Comparison of ENCODE assay signal across 8 cellular contexts in the genomic region with DNA sequence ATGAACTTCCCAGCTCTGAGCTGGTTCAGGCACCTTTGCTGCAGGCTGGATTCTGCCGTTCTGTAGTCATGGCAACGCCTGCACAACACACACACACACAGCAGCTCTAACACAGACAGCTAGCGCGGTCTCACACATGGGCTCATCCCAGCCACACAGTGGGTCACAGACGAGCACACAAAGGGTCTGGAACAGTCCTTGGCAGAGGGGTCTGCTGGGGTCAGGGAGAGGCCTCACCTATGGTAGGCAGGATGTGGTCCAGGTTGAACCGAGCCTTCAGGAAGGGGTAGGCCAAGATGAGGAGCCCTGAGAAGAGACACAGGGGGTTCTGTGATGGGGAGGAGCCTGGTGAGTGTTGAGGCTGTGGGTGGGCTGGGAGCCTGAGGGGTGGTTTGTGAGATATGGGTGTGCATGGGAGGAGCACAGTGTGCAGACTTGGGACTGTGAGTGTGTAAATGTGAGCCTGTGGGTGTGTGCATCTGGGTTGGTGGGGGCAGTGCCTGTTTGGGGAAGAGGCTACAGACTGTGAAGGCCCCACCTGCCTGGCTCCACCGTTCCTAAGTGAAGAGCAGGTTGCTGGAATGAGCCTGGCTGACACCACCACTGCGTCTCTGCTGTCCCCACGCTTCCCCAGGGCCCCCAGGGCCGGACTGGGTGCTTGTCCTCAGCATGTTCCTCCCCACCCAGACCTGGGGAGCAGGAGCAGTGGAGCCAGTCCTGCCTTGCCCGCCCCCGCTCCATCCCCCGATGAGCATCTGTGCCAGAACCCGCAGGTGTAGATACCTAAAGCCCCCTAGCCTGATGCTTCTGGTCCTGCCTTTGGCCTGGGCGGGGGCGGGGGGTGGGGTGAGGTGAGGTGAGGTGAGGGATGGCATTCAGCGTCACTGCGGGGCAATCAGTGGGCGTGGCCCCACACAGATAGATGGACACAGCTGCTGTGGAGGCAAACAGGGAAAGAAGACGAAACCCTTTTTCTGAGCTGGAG. TPM values are rescaled to one million over a fixed set of nuclear protein-coding genes. Genes with fewer than 3 reads are reported as not detected.
DNase-seq lines count a peak whose midpoint lies in the region; ATAC-seq and TF ChIP-seq lines count a peak whose summit lies in the region.

No MANE protein-coding gene starts in this region.

- H3K4me3 Mint-ChIP-seq in progenitor cell of endocrine pancreas (ENCODE audit: low read depth) = no peak overlapping the region

- no peak for TF ChIP-seq CTCF in progenitor cell of endocrine pancreas (IDR thresholded peaks at IDR 0.05; ENCODE audit: unreplicated experiment)

- H3K27me3 Mint-ChIP-seq in progenitor cell of endocrine pancreas = peaks cover 59% of the 10 kb centered on the region

- H3K27ac Mint-ChIP-seq in progenitor cell of endocrine pancreas = no peak overlapping the region

- H3K9me3 Mint-ChIP-seq in progenitor cell of endocrine pancreas (ENCODE audit: low read depth) = no peaks in the 10 kb centered on the region

- H3K36me3 Mint-ChIP-seq in progenitor cell of endocrine pancreas (ENCODE audit: insufficient read depth) = no peaks in the 10 kb centered on the region

- no peaks in the 10 kb centered on the region for H3K4me1 Mint-ChIP-seq in progenitor cell of endocrine pancreas (ENCODE audit: low read depth)

- no peak for ATAC-seq in GM19023 (IDR thresholded peaks at IDR 0.05; ENCODE audit: unreplicated experiment)
- no peak for ATAC-seq in GM19324 (IDR thresholded peaks at IDR 0.05; ENCODE audit: low FRiP score, unreplicated experiment)

- peak; percentile 24 for DNase-seq in EL
- peak; percentile 68 for DNase-seq in NCI-H146 (lab: John Stamatoyannopoulos, UW)
- peak; percentile 40 for DNase-seq in activated T-cell treated with anti-CD3 and anti-CD28 coated beads, Interleukin-2, amount 50 U/mL, for 48 hours
- peak; percentile 79 for DNase-seq in islet precursor cell
- no peak for DNase-seq in progenitor cell of endocrine pancreas (ENCODE audit: low spot score, unreplicated experiment)
- DNase-seq in SIG-M5 (lab: John Stamatoyannopoulos, UW) = no peak

RNA-seq across cellular contexts. Expression of a gene that starts 1.5 kb away (rescaled TPM):
- total RNA-seq in progenitor cell of endocrine pancreas = not detected in 2 replicates

RNA-seq across cellular contexts. Expression of a gene that starts 54.1 kb away (rescaled TPM):
- total RNA-seq in progenitor cell of endocrine pancreas = 29.3 and 31.9 TPM in 2 replicates

Comparison
In these comparisons a context has a peak if more than half of its experiments do, and no peak if none do; other contexts are left out.
1. DNase-seq: peak in EL (single experiment), NCI-H146 (single experiment), activated T-cell treated with anti-CD3 and anti-CD28 coated beads, Interleukin-2, amount 50 U/mL, for 48 hours (2 of 2) and islet precursor cell (single experiment); none in progenitor cell of endocrine pancreas (single experiment) and SIG-M5 (single experiment).